8 cellular contexts compared by ENCODE assay signal in the genomic region with DNA sequence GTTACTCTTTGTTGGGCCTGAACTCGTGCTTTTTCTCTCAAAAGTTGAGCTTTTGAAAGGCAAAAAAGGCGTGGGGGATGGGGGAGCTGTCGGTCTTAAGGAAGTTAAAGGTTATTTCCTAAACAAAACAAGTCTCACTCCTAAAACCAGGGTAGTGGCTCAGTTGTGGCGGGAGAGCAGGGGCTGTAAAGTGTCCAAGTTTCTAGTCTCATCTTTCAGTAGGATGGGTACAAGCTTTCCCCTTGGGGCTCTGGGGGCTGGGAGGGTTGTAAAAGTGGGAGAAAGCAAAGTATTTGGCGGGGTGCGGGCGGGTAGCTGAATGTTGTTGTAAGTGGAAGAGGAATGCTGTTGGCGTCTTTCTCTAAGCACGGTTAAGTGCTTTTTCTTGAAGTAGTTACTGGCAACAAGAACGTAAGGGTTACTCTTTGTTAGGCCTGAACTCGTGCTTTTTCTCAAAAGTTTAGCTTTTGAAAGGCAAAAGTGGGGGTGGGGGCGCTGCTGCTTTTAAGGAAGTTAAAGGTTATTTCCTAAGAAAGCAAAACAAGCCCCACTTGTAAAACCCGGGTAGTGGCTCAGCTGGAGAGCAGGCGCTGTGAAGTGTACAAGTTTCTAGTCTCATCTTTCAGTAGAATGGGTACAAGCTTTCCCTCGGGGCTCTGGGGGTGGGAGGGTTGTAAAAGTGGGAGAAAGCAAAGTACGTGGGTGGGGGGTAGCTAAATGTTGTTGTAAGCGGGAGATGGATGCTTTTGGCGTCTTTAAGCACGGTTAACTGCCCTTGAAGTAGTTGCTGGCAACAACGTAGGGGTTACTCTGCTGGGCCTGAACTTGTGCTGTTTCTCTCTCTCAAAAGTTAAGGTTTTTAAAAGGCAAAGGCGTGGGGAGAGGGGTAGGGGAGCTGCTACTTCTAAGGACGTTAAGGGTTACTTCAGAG. TPM values are rescaled to one million over a fixed set of nuclear protein-coding genes. Genes with fewer than 3 reads are reported as not detected.
DNase-seq lines count a peak whose midpoint lies in the region; ATAC-seq, FAIRE-seq and TF ChIP-seq lines count a peak whose summit lies in the region.

No MANE protein-coding gene starts in this region.

- no peak for TF ChIP-seq RAD21 in HepG2 (CRISPR knock-in tag; IDR thresholded peaks at IDR 0.05)

- H3K9me3 ChIP-seq in A673 (ENCODE audit: low read depth, low read length, poor library complexity, severe bottlenecking) = no peaks in the 10 kb centered on the region
- no peaks in the 10 kb centered on the region for H3K9me3 ChIP-seq in HepG2 (ENCODE audit: low read length)
- H3K9me3 ChIP-seq in subcutaneous abdominal adipose tissue (ENCODE audit: control insufficient read depth in 5 of 5, low read length in 5 of 5) = no peaks in the 10 kb centered on the region

- peaks cover 39% of the 10 kb centered on the region for H3K79me2 ChIP-seq in HepG2 (ENCODE audit: insufficient read depth, low read length)

- peak; percentile 8 for ATAC-seq in GM21515 (IDR thresholded peaks at IDR 0.05; ENCODE audit: unreplicated experiment)
- ATAC-seq in HepG2 = no peak

- peak overlapping the region; percentile 96 for H3K27ac ChIP-seq in A673 (ENCODE audit: low read depth, low read length, poor library complexity, severe bottlenecking)
- peak overlapping the region; percentile 88 for H3K27ac ChIP-seq in brain microvascular endothelial cell
- peak overlapping the region; percentile 85 for H3K27ac ChIP-seq in HepG2 (ENCODE audit: extremely low read length, insufficient read depth, low read length)
- H3K27ac ChIP-seq in subcutaneous abdominal adipose tissue (ENCODE audit: low read depth, low read length) = peak overlapping the region; percentile 93

- 0 out of 4 replicates have a peak, but pooled peaks of 1 of the 2 experiments have one; percentile 21 for TF ChIP-seq POLR2A in HepG2 (IDR thresholded peaks at IDR 0.05; ENCODE audit: insufficient read depth in 1 of 2, low read depth in 2 of 2, low read length in 2 of 2)

- no peak overlapping the region for H2AFZ ChIP-seq in HepG2 (ENCODE audit: low read length)

- H3K4me3 ChIP-seq in A673 (ENCODE audit: low read depth, low read length, poor library complexity, severe bottlenecking) (peak overlapping the region; percentile 66), brain microvascular endothelial cell (ENCODE audit: low read depth, low read length) (peak overlapping the region; percentile 63), HepG2 (replicated peaks in 1 of 3; ENCODE audit: insufficient read depth in 1 of 3, low read depth in 2 of 3, low read length in 3 of 3) (peak overlapping the region; percentile 61 to 82 (median 72)), subcutaneous abdominal adipose tissue (ENCODE audit: low read depth in 1 of 5, low read length in 5 of 5) (peak overlapping the region; percentile 73 to 76 (median 74))

- no peak for TF ChIP-seq CTCF in A673 (conservative IDR thresholded peaks at IDR 0.05; ENCODE audit: low read depth, low read length)
- no peak for TF ChIP-seq CTCF in brain microvascular endothelial cell (IDR thresholded peaks at IDR 0.05; ENCODE audit: low read depth, low read length, missing control alignments)
- no peak for TF ChIP-seq CTCF in HepG2 (CRISPR knock-in tag; IDR thresholded peaks at IDR 0.05)

- intact Hi-C loops in A673 (cut with micrococcal nuclease; ENCODE audit: unreplicated experiment) = no loop called here
- intact Hi-C loops in HepG2 (cut with micrococcal nuclease; ENCODE audit: unreplicated experiment) = no loop called here

- H4K20me1 ChIP-seq in HepG2 (ENCODE audit: insufficient read depth, low read length) = 0 out of 2 replicates have a peak, but pooled peaks cover 8% of the 10 kb centered on the region

- in situ Hi-C loops in brain microvascular endothelial cell (cut with HindIII; ENCODE audit: low pct_ligation_motif_present, low sequenced_read_pairs) (no loop called here), HepG2 (cut with HindIII; ENCODE audit: extremely low pct_ligation_motif_present, low pct_unique_long_range_greater_than_20kb) (no loop called here)

- CTCF ChIA-PET in A673 (lab: Charles Lee) = no interaction called here
- CTCF ChIA-PET in HepG2 (lab: Yijun Ruan, JAX; ENCODE audit: low intra/inter-chr PET ratio, low total read pairs) = no interaction called here

- DNase-seq in A673 (ENCODE audit: low spot score) (no peak), OCI-M1 (lab: John Stamatoyannopoulos, UW) (peak; percentile 79), brain microvascular endothelial cell (no peak), HepG2 (ENCODE audit: low spot score) (no peak), AG20443 (ENCODE audit: low spot score) (no peak), NCI-H1436 (lab: John Stamatoyannopoulos, UW) (no peak)

- peaks cover 27% of the 10 kb centered on the region for H3K36me3 ChIP-seq in A673 (ENCODE audit: insufficient read depth, low read length, poor library complexity, severe bottlenecking)
- H3K36me3 ChIP-seq in brain microvascular endothelial cell (replicated peaks) = peaks cover 35% of the 10 kb centered on the region
- peaks cover 8 to 25% of the 10 kb centered on the region in 2 experiments for H3K36me3 ChIP-seq in HepG2 (replicated peaks in 1 of 2; ENCODE audit: control insufficient read depth in 1 of 2, insufficient read depth in 2 of 2, low read length in 2 of 2)
- peaks cover 0 to 24% (median 22%) of the 10 kb centered on the region in 5 donors for H3K36me3 ChIP-seq in subcutaneous abdominal adipose tissue (ENCODE audit: control insufficient read depth in 5 of 5, insufficient read depth in 5 of 5, low read length in 5 of 5)

- no TSS peak for BruUV-seq in A673 (replicated peaks; lab: Mats Ljungman, UMichigan)
- TSS peak; percentile 91 for BruUV-seq in HepG2 (replicated peaks; lab: Mats Ljungman, UMichigan)

- H3K27me3 ChIP-seq in A673 (replicated peaks; ENCODE audit: insufficient read depth, low read depth, low read length, poor library complexity) = no peaks in the 10 kb centered on the region
- H3K27me3 ChIP-seq in brain microvascular endothelial cell (replicated peaks) = no peaks in the 10 kb centered on the region
- no peaks in the 10 kb centered on the region for H3K27me3 ChIP-seq in HepG2 (ENCODE audit: control insufficient read depth in 1 of 2, insufficient read depth in 2 of 2, low read length in 2 of 2)
- H3K27me3 ChIP-seq in subcutaneous abdominal adipose tissue (ENCODE audit: control insufficient read depth in 5 of 5, insufficient read depth in 4 of 5, low read length in 5 of 5) = no peaks in the 10 kb centered on the region

- H3K4me1 ChIP-seq in A673 (ENCODE audit: insufficient read depth, low read length, poor library complexity, severe bottlenecking) (peaks cover 8% of the 10 kb centered on the region), HepG2 (ENCODE audit: insufficient read depth, low read length) (peaks cover 89% of the 10 kb centered on the region), subcutaneous abdominal adipose tissue (ENCODE audit: control insufficient read depth in 5 of 5, insufficient read depth in 5 of 5, low read length in 5 of 5) (peaks cover 9 to 42% (median 33%) of the 10 kb centered on the region in 5 donors)

- no peak for FAIRE-seq in HepG2 (lab: Jason Lieb, UNC)

- H3K4me2 ChIP-seq in HepG2 (ENCODE audit: low read depth, low read length) = peak overlapping the region; percentile 91

- POLR2A ChIA-PET in A673 (lab: Charles Lee; ENCODE audit: low non-redundant PET) (interaction anchor here (0.5 to 0.7 kb wide), 8 partner anchors 9 to 1418 kb away, joined by 3 to 10 read pairs (median 5); no protein-coding TSS in a partner anchor), HepG2 (lab: Yijun Ruan, JAX) (interaction anchor here (1.1 to 4.5 kb wide), 10 partner anchors 9 to 111 kb away, joined by 3 to 29 read pairs (median 5); no protein-coding TSS in a partner anchor)

- H3K9ac ChIP-seq in HepG2 (ENCODE audit: insufficient read depth, low read depth, low read length) = peak overlapping the region; percentile 85
- peak overlapping the region; percentile 21 to 89 (median 86) for H3K9ac ChIP-seq in subcutaneous abdominal adipose tissue (ENCODE audit: low read length in 5 of 5)

- 86% methylated on average over 22 of the region's 22 CpGs for WGBS in HepG2 (ENCODE audit: low lambda C conversion rate)

- TF ChIP-seq EP300 in HepG2 (IDR thresholded peaks at IDR 0.05; ENCODE audit: low read depth in 2 of 2, low read length in 2 of 2) = no peak
- no peak for TF ChIP-seq EP300 in HepG2 (CRISPR knock-in tag; IDR thresholded peaks at IDR 0.05; ENCODE audit: borderline replicate concordance)

TF ChIP-seq in HepG2, 621 proteins besides CTCF, POLR2A, EP300 and RAD21 (continues in another document):
- TF ChIP-seq, protein P1, sequence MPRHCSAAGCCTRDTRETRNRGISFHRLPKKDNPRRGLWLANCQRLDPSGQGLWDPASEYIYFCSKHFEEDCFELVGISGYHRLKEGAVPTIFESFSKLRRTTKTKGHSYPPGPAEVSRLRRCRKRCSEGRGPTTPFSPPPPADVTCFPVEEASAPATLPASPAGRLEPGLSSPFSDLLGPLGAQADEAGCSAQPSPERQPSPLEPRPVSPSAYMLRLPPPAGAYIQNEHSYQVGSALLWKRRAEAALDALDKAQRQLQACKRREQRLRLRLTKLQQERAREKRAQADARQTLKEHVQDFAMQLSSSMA (CRISPR knock-in tag; IDR thresholded peaks at IDR 0.05) = no peak
- no peak for TF ChIP-seq DMAP1 (CRISPR knock-in tag; IDR thresholded peaks at IDR 0.05)

RNA-seq across cellular contexts. Expression of a gene that starts 1.1 kb away (rescaled TPM):
- 196 and 227 TPM in 2 replicates for total RNA-seq in A673 (2021)
- total RNA-seq in HepG2 (2016; rRNA removed; fragmentation: Illumina TruSeq; extraction: Trizol) = 106 and 120 TPM in 2 replicates
- 50.7 and 51.7 TPM in 2 replicates for total RNA-seq in HepG2 (2016; cell fraction: cytosol; rRNA removed; fragmentation: Illumina TruSeq; extraction: Trizol; ENCODE audit: low read depth)
- 98.1 and 109 TPM in 2 replicates for total RNA-seq in HepG2 (2016; cell fraction: insoluble cytoplasmic fraction; rRNA removed; fragmentation: Illumina TruSeq; extraction: Trizol)
- 54.9 and 56.0 TPM in 2 replicates for total RNA-seq in HepG2 (2016; cell fraction: membrane; rRNA removed; fragmentation: Illumina TruSeq; extraction: Trizol)
- total RNA-seq in HepG2 (2016; cell fraction: nucleus; rRNA removed; fragmentation: Illumina TruSeq; extraction: Trizol) = 57.3 and 65.4 TPM in 2 replicates
- 198 and 199 TPM in 2 replicates for polyA plus RNA-seq in HepG2 (2011; rRNA removed)
- polyA plus RNA-seq in HepG2 (2011; cell fraction: cytosol; rRNA removed) = 187 and 226 TPM in 2 replicates
- polyA plus RNA-seq in HepG2 (2011; cell fraction: nucleus; rRNA removed) = 166 and 177 TPM in 2 replicates
- polyA plus RNA-seq in HepG2 (2012) = 117 and 122 TPM in 2 replicates
- polyA plus RNA-seq in HepG2 (2016; cell fraction: cytosol; fragmentation: Illumina TruSeq; extraction: Trizol; ENCODE audit: low read depth) = 33.9 and 35.4 TPM in 2 replicates
- polyA plus RNA-seq in HepG2 (2016; cell fraction: insoluble cytoplasmic fraction; fragmentation: Illumina TruSeq; extraction: Trizol; ENCODE audit: low read depth) = 136 and 179 TPM in 2 replicates
- polyA plus RNA-seq in HepG2 (2016; cell fraction: membrane; fragmentation: Illumina TruSeq; extraction: Trizol; ENCODE audit: low read depth) = 47.7 and 51.7 TPM in 2 replicates
- polyA plus RNA-seq in HepG2 (2016; cell fraction: nucleus; fragmentation: Illumina TruSeq; extraction: Trizol; ENCODE audit: insufficient read depth, low read depth) = 118 and 124 TPM in 2 replicates
- polyA minus RNA-seq in HepG2 (2011; rRNA and poly(A)+ RNA removed; ENCODE audit: low replicate concordance) = 149 and 296 TPM in 2 replicates
- 111 and 136 TPM in 2 replicates for polyA minus RNA-seq in HepG2 (2011; cell fraction: cytosol; rRNA and poly(A)+ RNA removed)
- 82.2 and 96.2 TPM in 2 replicates for polyA minus RNA-seq in HepG2 (2011; cell fraction: nucleus; rRNA and poly(A)+ RNA removed)
